1 cellular context compared by ENCODE assay signal in the genomic region with DNA sequence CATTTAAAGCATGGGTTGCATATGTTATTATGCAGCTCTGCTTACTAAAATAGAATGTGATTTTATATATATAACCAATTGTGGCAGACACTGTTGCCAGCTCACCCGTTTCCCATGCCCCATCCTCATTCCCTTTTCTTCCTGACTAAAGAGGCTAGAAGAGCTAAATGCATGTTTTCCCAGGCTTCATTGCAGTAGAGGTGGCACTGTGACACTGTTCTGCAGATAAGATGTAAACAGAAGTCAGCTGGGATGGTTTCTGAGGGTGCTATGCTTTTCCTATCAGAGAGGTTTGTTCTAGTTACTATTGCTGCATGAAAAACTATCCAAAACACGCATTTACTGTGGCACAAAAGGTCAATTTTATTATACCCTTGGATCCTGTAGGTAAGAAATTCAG.
TF ChIP-seq lines count a peak whose summit lies in the region.

No MANE protein-coding gene starts in this region.

TF ChIP-seq in HepG2, 621 proteins besides CTCF, POLR2A, EP300 and RAD21 (continued from another document and continues in another):
- TF ChIP-seq, protein P1, sequence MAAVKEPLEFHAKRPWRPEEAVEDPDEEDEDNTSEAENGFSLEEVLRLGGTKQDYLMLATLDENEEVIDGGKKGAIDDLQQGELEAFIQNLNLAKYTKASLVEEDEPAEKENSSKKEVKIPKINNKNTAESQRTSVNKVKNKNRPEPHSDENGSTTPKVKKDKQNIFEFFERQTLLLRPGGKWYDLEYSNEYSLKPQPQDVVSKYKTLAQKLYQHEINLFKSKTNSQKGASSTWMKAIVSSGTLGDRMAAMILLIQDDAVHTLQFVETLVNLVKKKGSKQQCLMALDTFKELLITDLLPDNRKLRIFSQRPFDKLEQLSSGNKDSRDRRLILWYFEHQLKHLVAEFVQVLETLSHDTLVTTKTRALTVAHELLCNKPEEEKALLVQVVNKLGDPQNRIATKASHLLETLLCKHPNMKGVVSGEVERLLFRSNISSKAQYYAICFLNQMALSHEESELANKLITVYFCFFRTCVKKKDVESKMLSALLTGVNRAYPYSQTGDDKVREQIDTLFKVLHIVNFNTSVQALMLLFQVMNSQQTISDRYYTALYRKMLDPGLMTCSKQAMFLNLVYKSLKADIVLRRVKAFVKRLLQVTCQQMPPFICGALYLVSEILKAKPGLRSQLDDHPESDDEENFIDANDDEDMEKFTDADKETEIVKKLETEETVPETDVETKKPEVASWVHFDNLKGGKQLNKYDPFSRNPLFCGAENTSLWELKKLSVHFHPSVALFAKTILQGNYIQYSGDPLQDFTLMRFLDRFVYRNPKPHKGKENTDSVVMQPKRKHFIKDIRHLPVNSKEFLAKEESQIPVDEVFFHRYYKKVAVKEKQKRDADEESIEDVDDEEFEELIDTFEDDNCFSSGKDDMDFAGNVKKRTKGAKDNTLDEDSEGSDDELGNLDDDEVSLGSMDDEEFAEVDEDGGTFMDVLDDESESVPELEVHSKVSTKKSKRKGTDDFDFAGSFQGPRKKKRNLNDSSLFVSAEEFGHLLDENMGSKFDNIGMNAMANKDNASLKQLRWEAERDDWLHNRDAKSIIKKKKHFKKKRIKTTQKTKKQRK (IDR thresholded peaks at IDR 0.05; ENCODE audit: low read length) = no peak
- TF ChIP-seq, protein P2, sequence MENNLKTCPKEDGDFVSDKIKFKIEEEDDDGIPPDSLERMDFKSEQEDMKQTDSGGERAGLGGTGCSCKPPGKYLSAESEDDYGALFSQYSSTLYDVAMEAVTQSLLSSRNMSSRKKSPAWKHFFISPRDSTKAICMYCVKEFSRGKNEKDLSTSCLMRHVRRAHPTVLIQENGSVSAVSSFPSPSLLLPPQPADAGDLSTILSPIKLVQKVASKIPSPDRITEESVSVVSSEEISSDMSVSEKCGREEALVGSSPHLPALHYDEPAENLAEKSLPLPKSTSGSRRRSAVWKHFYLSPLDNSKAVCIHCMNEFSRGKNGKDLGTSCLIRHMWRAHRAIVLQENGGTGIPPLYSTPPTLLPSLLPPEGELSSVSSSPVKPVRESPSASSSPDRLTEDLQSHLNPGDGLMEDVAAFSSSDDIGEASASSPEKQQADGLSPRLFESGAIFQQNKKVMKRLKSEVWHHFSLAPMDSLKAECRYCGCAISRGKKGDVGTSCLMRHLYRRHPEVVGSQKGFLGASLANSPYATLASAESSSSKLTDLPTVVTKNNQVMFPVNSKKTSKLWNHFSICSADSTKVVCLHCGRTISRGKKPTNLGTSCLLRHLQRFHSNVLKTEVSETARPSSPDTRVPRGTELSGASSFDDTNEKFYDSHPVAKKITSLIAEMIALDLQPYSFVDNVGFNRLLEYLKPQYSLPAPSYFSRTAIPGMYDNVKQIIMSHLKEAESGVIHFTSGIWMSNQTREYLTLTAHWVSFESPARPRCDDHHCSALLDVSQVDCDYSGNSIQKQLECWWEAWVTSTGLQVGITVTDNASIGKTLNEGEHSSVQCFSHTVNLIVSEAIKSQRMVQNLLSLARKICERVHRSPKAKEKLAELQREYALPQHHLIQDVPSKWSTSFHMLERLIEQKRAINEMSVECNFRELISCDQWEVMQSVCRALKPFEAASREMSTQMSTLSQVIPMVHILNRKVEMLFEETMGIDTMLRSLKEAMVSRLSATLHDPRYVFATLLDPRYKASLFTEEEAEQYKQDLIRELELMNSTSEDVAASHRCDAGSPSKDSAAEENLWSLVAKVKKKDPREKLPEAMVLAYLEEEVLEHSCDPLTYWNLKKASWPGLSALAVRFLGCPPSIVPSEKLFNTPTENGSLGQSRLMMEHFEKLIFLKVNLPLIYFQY (CRISPR knock-in tag; IDR thresholded peaks at IDR 0.05; ENCODE audit: borderline replicate concordance) = no peak
- TF ChIP-seq ERF (CRISPR knock-in tag; IDR thresholded peaks at IDR 0.05) (no peak), FOXA3 (CRISPR knock-in tag; IDR thresholded peaks at IDR 0.05) (peak; percentile 42), AKAP8 (CRISPR knock-in tag; IDR thresholded peaks at IDR 0.05) (no peak), JUNB (CRISPR knock-in tag; IDR thresholded peaks at IDR 0.05; ENCODE audit: borderline replicate concordance) (no peak), SRY (CRISPR knock-in tag; IDR thresholded peaks at IDR 0.05) (no peak), REL (CRISPR knock-in tag; conservative IDR thresholded peaks at IDR 0.05) (no peak), HES4 (CRISPR knock-in tag; IDR thresholded peaks at IDR 0.05; ENCODE audit: borderline replicate concordance) (no peak), ZNF747 (CRISPR knock-in tag; IDR thresholded peaks at IDR 0.05; ENCODE audit: borderline replicate concordance) (no peak), SAP130 (CRISPR knock-in tag; IDR thresholded peaks at IDR 0.05; ENCODE audit: low read depth) (peak; percentile 40; the same call in 1 of the 2 replicates), ZNF205 (CRISPR knock-in tag; IDR thresholded peaks at IDR 0.05) (no peak), BORCS8-MEF2B (CRISPR knock-in tag; IDR thresholded peaks at IDR 0.05) (no peak), PRPF4 (IDR thresholded peaks at IDR 0.05; ENCODE audit: low read depth, low read length, poor library complexity, severe bottlenecking) (no peak), HNRNPH1 (optimal IDR thresholded peaks at IDR 0.05; ENCODE audit: low read depth, low read length) (no peak), SETDB1 (CRISPR knock-in tag; IDR thresholded peaks at IDR 0.05; ENCODE audit: borderline replicate concordance) (no peak), ZNF292 (CRISPR knock-in tag; IDR thresholded peaks at IDR 0.05; ENCODE audit: borderline replicate concordance, low read depth) (no peak), ELF3 (CRISPR knock-in tag; IDR thresholded peaks at IDR 0.05) (0 out of 2 replicates have a peak, but pooled peaks have one; percentile 14)
- TF ChIP-seq, protein P3, sequence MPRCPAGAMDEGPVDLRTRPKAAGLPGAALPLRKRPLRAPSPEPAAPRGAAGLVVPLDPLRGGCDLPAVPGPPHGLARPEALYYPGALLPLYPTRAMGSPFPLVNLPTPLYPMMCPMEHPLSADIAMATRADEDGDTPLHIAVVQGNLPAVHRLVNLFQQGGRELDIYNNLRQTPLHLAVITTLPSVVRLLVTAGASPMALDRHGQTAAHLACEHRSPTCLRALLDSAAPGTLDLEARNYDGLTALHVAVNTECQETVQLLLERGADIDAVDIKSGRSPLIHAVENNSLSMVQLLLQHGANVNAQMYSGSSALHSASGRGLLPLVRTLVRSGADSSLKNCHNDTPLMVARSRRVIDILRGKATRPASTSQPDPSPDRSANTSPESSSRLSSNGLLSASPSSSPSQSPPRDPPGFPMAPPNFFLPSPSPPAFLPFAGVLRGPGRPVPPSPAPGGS (CRISPR knock-in tag; IDR thresholded peaks at IDR 0.05) = no peak
- TF ChIP-seq, protein P4, sequence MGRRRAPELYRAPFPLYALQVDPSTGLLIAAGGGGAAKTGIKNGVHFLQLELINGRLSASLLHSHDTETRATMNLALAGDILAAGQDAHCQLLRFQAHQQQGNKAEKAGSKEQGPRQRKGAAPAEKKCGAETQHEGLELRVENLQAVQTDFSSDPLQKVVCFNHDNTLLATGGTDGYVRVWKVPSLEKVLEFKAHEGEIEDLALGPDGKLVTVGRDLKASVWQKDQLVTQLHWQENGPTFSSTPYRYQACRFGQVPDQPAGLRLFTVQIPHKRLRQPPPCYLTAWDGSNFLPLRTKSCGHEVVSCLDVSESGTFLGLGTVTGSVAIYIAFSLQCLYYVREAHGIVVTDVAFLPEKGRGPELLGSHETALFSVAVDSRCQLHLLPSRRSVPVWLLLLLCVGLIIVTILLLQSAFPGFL (CRISPR knock-in tag; IDR thresholded peaks at IDR 0.05) = no peak
- TF ChIP-seq, protein P5, sequence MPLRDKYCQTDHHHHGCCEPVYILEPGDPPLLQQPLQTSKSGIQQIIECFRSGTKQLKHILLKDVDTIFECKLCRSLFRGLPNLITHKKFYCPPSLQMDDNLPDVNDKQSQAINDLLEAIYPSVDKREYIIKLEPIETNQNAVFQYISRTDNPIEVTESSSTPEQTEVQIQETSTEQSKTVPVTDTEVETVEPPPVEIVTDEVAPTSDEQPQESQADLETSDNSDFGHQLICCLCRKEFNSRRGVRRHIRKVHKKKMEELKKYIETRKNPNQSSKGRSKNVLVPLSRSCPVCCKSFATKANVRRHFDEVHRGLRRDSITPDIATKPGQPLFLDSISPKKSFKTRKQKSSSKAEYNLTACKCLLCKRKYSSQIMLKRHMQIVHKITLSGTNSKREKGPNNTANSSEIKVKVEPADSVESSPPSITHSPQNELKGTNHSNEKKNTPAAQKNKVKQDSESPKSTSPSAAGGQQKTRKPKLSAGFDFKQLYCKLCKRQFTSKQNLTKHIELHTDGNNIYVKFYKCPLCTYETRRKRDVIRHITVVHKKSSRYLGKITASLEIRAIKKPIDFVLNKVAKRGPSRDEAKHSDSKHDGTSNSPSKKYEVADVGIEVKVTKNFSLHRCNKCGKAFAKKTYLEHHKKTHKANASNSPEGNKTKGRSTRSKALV (CRISPR knock-in tag; IDR thresholded peaks at IDR 0.05) = no peak
- TF ChIP-seq, protein P6, sequence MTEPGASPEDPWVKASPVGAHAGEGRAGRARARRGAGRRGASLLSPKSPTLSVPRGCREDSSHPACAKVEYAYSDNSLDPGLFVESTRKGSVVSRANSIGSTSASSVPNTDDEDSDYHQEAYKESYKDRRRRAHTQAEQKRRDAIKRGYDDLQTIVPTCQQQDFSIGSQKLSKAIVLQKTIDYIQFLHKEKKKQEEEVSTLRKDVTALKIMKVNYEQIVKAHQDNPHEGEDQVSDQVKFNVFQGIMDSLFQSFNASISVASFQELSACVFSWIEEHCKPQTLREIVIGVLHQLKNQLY (CRISPR knock-in tag; IDR thresholded peaks at IDR 0.05) = no peak
- TF ChIP-seq, protein P7, sequence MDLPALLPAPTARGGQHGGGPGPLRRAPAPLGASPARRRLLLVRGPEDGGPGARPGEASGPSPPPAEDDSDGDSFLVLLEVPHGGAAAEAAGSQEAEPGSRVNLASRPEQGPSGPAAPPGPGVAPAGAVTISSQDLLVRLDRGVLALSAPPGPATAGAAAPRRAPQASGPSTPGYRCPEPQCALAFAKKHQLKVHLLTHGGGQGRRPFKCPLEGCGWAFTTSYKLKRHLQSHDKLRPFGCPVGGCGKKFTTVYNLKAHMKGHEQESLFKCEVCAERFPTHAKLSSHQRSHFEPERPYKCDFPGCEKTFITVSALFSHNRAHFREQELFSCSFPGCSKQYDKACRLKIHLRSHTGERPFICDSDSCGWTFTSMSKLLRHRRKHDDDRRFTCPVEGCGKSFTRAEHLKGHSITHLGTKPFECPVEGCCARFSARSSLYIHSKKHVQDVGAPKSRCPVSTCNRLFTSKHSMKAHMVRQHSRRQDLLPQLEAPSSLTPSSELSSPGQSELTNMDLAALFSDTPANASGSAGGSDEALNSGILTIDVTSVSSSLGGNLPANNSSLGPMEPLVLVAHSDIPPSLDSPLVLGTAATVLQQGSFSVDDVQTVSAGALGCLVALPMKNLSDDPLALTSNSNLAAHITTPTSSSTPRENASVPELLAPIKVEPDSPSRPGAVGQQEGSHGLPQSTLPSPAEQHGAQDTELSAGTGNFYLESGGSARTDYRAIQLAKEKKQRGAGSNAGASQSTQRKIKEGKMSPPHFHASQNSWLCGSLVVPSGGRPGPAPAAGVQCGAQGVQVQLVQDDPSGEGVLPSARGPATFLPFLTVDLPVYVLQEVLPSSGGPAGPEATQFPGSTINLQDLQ (CRISPR knock-in tag; IDR thresholded peaks at IDR 0.05) = no peak
- TF ChIP-seq, protein P8, sequence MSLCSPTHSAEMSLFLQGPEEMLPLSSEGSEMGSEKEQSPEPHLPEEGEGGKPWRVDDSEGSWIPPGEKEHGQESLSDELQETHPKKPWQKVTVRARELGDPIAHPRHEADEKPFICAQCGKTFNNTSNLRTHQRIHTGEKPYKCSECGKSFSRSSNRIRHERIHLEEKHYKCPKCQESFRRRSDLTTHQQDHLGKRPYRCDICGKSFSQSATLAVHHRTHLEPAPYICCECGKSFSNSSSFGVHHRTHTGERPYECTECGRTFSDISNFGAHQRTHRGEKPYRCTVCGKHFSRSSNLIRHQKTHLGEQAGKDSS (CRISPR knock-in tag; IDR thresholded peaks at IDR 0.05; ENCODE audit: borderline replicate concordance, low read depth) = no peak
- TF ChIP-seq, protein P9, sequence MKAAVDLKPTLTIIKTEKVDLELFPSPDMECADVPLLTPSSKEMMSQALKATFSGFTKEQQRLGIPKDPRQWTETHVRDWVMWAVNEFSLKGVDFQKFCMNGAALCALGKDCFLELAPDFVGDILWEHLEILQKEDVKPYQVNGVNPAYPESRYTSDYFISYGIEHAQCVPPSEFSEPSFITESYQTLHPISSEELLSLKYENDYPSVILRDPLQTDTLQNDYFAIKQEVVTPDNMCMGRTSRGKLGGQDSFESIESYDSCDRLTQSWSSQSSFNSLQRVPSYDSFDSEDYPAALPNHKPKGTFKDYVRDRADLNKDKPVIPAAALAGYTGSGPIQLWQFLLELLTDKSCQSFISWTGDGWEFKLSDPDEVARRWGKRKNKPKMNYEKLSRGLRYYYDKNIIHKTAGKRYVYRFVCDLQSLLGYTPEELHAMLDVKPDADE (CRISPR knock-in tag; IDR thresholded peaks at IDR 0.05) = no peak
- TF ChIP-seq, protein P10, sequence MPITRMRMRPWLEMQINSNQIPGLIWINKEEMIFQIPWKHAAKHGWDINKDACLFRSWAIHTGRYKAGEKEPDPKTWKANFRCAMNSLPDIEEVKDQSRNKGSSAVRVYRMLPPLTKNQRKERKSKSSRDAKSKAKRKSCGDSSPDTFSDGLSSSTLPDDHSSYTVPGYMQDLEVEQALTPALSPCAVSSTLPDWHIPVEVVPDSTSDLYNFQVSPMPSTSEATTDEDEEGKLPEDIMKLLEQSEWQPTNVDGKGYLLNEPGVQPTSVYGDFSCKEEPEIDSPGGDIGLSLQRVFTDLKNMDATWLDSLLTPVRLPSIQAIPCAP (CRISPR knock-in tag; IDR thresholded peaks at IDR 0.05; ENCODE audit: low read depth) = no peak
